8 cellular contexts compared by ENCODE assay signal in genomic region chr19:55251296-55252081, GRCh38. TPM values are rescaled to one million over a fixed set of nuclear protein-coding genes. Genes with fewer than 3 reads are reported as not detected.
A peak's percentile ranks its signal among the peaks of the same experiment; 100 is the strongest.
DNase-seq lines count a peak whose midpoint lies in the region; ATAC-seq and TF ChIP-seq lines count a peak whose summit lies in the region.

No MANE protein-coding gene starts in this region.

- H3K9me3 ChIP-seq in heart left ventricle, result no peaks in the 10 kb centered on the region
- H3K9me3 ChIP-seq in body of pancreas, result no peaks in the 10 kb centered on the region

- H3K4me3 ChIP-seq in heart left ventricle (peak overlapping the region in 1 of 12 donors; percentile 17), body of pancreas (no peak overlapping the region)

- DNase-seq in heart left ventricle (peak in 1 of 5 donors; percentile 17), left cardiac atrium (no peak), activated T-cell treated with anti-CD3 and anti-CD28 coated beads for 1 hour (ENCODE audit: low read depth) (peak; percentile 20), islet precursor cell (peak; percentile 78), ureter (ENCODE audit: low spot score) (peak; percentile 65), body of pancreas (no peak), NCI-H2107 treated with DMSO at 0.1 percent for 48 hours (lab: John Stamatoyannopoulos, UW; ENCODE audit: unreplicated experiment) (no peak)

- TF ChIP-seq CTCF in heart left ventricle (IDR thresholded peaks at IDR 0.05), result no peak
- TF ChIP-seq CTCF in body of pancreas (IDR thresholded peaks at IDR 0.05), result no peak

- WGBS in heart left ventricle, 4 donors, result 58 to 62% (median 60%) methylated on average over 20 of the region's 20 CpGs
- 56 to 76% methylated on average over 16 to 20 of the region's 20 CpGs for WGBS in body of pancreas, 2 donors

- H3K27me3 ChIP-seq in heart left ventricle (no peaks in the 10 kb centered on the region), body of pancreas (no peaks in the 10 kb centered on the region)

- TF ChIP-seq POLR2A in heart left ventricle (IDR thresholded peaks at IDR 0.05) (no peak), body of pancreas (IDR thresholded peaks at IDR 0.05) (no peak)

- intact Hi-C loops in heart left ventricle (cut with DNase I) (no loop called here), left cardiac atrium (cut with DNase I) (no loop called here), body of pancreas (cut with DNase I) (no loop called here)

- H3K36me3 ChIP-seq in heart left ventricle (peaks cover 0 to 11% (median 3%) of the 10 kb centered on the region in 9 donors), body of pancreas (replicated peaks in 1 of 2; ENCODE audit: insufficient read depth in 1 of 2, low read depth in 2 of 2) (peaks cover 0 to 2% of the 10 kb centered on the region in 2 donors)

- peaks cover 2 to 94% (median 68%) of the 10 kb centered on the region in 12 donors for H3K4me1 ChIP-seq in heart left ventricle
- peaks cover 24% of the 10 kb centered on the region for H3K4me1 ChIP-seq in body of pancreas

- H3K27ac ChIP-seq in heart left ventricle (peak overlapping the region in 7 of 12 donors; percentile 2 to 98 (median 34)), body of pancreas (no peak overlapping the region)

- peak in 1 of 4 donors; percentile 35 for ATAC-seq in heart left ventricle
- ATAC-seq in left cardiac atrium, result no peak
- no peak for ATAC-seq in HG03469 (IDR thresholded peaks at IDR 0.05; ENCODE audit: unreplicated experiment)
- no peak for ATAC-seq in body of pancreas

RNA-seq across cellular contexts. Expression of gene PPP6R1, which starts 7.3 kb away (rescaled TPM):
- total RNA-seq in heart left ventricle (10 to 100 TPM; 28.6 to 59.9 (median 41.1) TPM), left cardiac atrium (10 to 100 TPM; 37.8 to 42.4 TPM), ureter (65.1 TPM), body of pancreas (10 to 100 TPM; 19.2 to 20.8 TPM)
- polyA plus RNA-seq in heart left ventricle, result 10 to 100 TPM; 34.7 to 60.4 TPM

RNA-seq across cellular contexts. Expression of gene TMEM86B, which starts 22.9 kb away (rescaled TPM):
- total RNA-seq in heart left ventricle, result 1 to 10 TPM in 8 of 9 donors, under 1 TPM in 1; 0.64 to 2.5 (median 1.9) TPM
- 1 to 10 TPM; 2.7 to 3.1 TPM for polyA plus RNA-seq in heart left ventricle
- total RNA-seq in left cardiac atrium, result 1 to 10 TPM; 1.2 to 1.4 TPM
- total RNA-seq in ureter, result 6.4 TPM
- 1 to 10 TPM; 1.6 to 3.0 TPM for total RNA-seq in body of pancreas

RNA-seq across cellular contexts. Expression of gene HSPBP1, which starts 28.4 kb away (rescaled TPM):
- total RNA-seq in heart left ventricle (10 to 100 TPM; 25.7 to 42.0 (median 30.6) TPM), left cardiac atrium (10 to 100 TPM; 26.4 to 35.8 TPM), ureter (31.2 TPM), body of pancreas (10 to 100 TPM; 12.5 to 51.1 TPM)
- polyA plus RNA-seq in heart left ventricle, result 10 to 100 TPM; 56.4 to 76.0 TPM

RNA-seq across cellular contexts. Expression of gene BRSK1, which starts 32.3 kb away (rescaled TPM):
- total RNA-seq in heart left ventricle, result 1 to 10 TPM; 2.0 to 7.4 (median 3.6) TPM
- polyA plus RNA-seq in heart left ventricle, result 1 to 10 TPM; 1.6 to 1.8 TPM
- 10 to 100 TPM in 1 of 2 donors, 1 to 10 TPM in 1; 9.1 to 19.5 TPM for total RNA-seq in left cardiac atrium
- 10.6 TPM for total RNA-seq in ureter
- 1 to 10 TPM in 1 of 2 donors, under 1 TPM in 1; 0.66 to 1.0 TPM for total RNA-seq in body of pancreas

RNA-seq across cellular contexts. Expression of gene PTPRH, which starts 42.2 kb away (rescaled TPM):
- total RNA-seq in heart left ventricle (1 to 10 TPM in 8 of 9 donors, under 1 TPM in 1; 0.75 to 5.7 (median 2.3) TPM), left cardiac atrium (1 to 10 TPM in 1 of 2 donors, under 1 TPM in 1; 0.74 to 1.5 TPM), ureter (1.3 TPM), body of pancreas (10 to 100 TPM; 14.8 to 15.8 TPM)
- polyA plus RNA-seq in heart left ventricle, result 10 to 100 TPM in 1 of 2 donors, 1 to 10 TPM in 1; 1.8 to 11.4 TPM

Comparison
In these comparisons a context has a peak if more than half of its experiments do, and no peak if none do; other contexts are left out.
1. DNase-seq: peak in activated T-cell treated with anti-CD3 and anti-CD28 coated beads for 1 hour (single experiment), islet precursor cell (single experiment) and ureter (single experiment); none in left cardiac atrium (single experiment), body of pancreas (0 of 4) and NCI-H2107 treated with DMSO at 0.1 percent for 48 hours (single experiment).
2. H3K27ac ChIP-seq: peak in heart left ventricle (7 of 12); none in body of pancreas (0 of 4).